Comparison of ENCODE assay signal across 17 cellular contexts in genomic region chr20:63290136-63290676, GRCh38. TPM values are rescaled to one million over a fixed set of nuclear protein-coding genes. Genes with fewer than 3 reads are reported as not detected.
"Had no signal": no experiment of that assay in that cellular context is flagged by ENCODE, and none has a peak within 500 bp of the region (broad histone marks: within the 10 kb centered on the region; RNA-seq: fewer than 3 reads in every experiment).

No MANE protein-coding gene starts in this region.

- FAIRE-seq: islet of Langerhans, small intestine had no signal

- DNase-seq: activated CD4-positive, alpha-beta T cell treated with anti-CD3 and anti-CD28 coated beads, Interleukin-2, amount 50 U/mL, for 1 hour; activated naive CD4-positive, alpha-beta T cell; anterior cingulate cortex; cerebellar nuclear complex; effector memory CD8-positive, alpha-beta T cell; mammary epithelial cell; naive B cell; small intestine; stimulated activated CD4-positive, alpha-beta T cell treated with anti-CD3 and anti-CD28 coated beads, Interleukin-4, amount 100 ng/mL, for 4 hours; stimulated activated CD8-positive, alpha-beta memory T cell treated with anti-CD3 and anti-CD28 coated beads, Interleukin-4, amount 100 ng/mL, for 48 hours; stimulated activated naive CD8-positive, alpha-beta T cell treated with anti-CD3 and anti-CD28 coated beads, Interleukin-15, Interleukin-2, amounts not matched to agents 100 U/mL and 50 U/mL, for 24 hours had no signal

- H3K27ac Mint-ChIP-seq: effector memory CD8-positive, alpha-beta T cell; naive B cell; progenitor cell of endocrine pancreas had no signal

- H3K9me3 ChIP-seq: suprapubic skin had no signal

- H3K27ac ChIP-seq: suprapubic skin had no signal

- H3K4me1 Mint-ChIP-seq: naive B cell had no signal

- H3K4me3 Mint-ChIP-seq: effector memory CD8-positive, alpha-beta T cell; naive B cell had no signal

- ATAC-seq: stimulated activated naive CD8-positive, alpha-beta T cell treated with anti-CD3 and anti-CD28 coated beads, Interleukin-15, Interleukin-2, amounts not matched to agents 100 U/mL and 50 U/mL, for 24 hours had no signal

- H3K36me3 Mint-ChIP-seq: naive B cell had no signal

- H3K4me3 ChIP-seq: suprapubic skin had no signal

- H3K9me3 Mint-ChIP-seq: effector memory CD8-positive, alpha-beta T cell; naive B cell had no signal

RNA-seq across cellular contexts. Expression of gene COL20A1, which starts 2.8 kb away (rescaled TPM):
- total RNA-seq: activated CD8-positive, alpha-beta memory T cell treated with anti-CD3 and anti-CD28 coated beads for 36 hours; epithelial cell of proximal tubule; mammary epithelial cell; mononuclear cell; suprapubic skin had no signal
- polyA plus RNA-seq: mammary epithelial cell had no signal

RNA-seq across cellular contexts. Expression of gene NKAIN4, which starts 35.9 kb away (rescaled TPM):
- total RNA-seq: activated CD8-positive, alpha-beta memory T cell treated with anti-CD3 and anti-CD28 coated beads for 36 hours; mononuclear cell had no signal
- polyA plus RNA-seq: mammary epithelial cell had no signal

RNA-seq across cellular contexts. Expression of gene BIRC7, which starts 54.5 kb away (rescaled TPM):
- total RNA-seq: activated CD8-positive, alpha-beta memory T cell treated with anti-CD3 and anti-CD28 coated beads for 36 hours; mammary epithelial cell; progenitor cell of endocrine pancreas had no signal
- polyA plus RNA-seq: mammary epithelial cell had no signal
